Comparison of ENCODE assay signal across 1 cellular context in the genomic region with DNA sequence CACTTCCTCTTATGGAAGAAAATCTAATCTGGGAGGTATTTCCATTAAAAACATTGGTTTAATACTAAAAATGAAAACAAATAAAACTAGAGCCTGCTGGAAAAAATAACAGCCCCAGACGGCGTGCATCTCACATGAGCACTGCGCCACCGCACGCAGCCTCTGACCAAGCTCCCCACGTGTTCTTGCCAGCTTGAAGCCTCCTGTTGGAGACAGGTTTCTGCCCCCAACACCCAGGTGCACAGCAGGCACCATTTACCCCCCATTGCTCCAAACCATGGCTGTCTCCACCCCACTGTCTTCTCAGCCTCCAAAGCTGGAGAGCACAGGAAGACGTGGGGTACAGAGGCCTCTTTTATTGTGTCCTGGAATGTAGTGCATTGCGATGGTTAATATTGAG.
TF ChIP-seq lines count a peak whose summit lies in the region.

No MANE protein-coding gene starts in this region.

TF ChIP-seq in HepG2, 621 proteins besides CTCF, POLR2A, EP300 and RAD21 (continued from another document):
- TF ChIP-seq CEBPZ (IDR thresholded peaks at IDR 0.05; ENCODE audit: low read length) (no peak), HDAC6 (IDR thresholded peaks at IDR 0.05; ENCODE audit: low read depth, low read length) (no peak), KLF11 (CRISPR knock-in tag; IDR thresholded peaks at IDR 0.05) (no peak)
- TF ChIP-seq, protein P1, sequence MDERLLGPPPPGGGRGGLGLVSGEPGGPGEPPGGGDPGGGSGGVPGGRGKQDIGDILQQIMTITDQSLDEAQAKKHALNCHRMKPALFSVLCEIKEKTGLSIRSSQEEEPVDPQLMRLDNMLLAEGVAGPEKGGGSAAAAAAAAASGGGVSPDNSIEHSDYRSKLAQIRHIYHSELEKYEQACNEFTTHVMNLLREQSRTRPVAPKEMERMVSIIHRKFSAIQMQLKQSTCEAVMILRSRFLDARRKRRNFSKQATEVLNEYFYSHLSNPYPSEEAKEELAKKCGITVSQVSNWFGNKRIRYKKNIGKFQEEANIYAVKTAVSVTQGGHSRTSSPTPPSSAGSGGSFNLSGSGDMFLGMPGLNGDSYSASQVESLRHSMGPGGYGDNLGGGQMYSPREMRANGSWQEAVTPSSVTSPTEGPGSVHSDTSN (CRISPR knock-in tag; IDR thresholded peaks at IDR 0.05): no peak
TF ChIP-seq in HepG2: peak in this region for 0.
